In the genomic region with DNA sequence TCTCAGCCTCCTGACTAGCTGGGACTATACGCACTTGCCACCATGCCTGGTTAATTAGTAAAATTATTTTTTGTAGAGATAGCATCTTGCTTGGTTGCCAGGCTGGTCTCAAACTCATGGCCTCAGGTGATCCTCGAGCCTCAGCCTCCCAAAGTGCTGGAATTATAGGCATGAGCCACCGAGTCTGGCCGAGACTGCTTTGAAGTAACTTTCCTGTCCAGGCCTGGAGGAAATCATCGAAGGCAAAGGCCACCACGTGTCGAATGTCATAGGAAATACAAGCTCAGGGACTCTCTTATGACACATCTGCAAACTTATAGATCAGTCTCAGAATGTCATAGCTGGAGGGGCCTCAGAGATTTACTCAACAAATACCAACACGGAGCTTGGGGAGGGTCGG, we compare ENCODE assay signal across 9 cellular contexts. TPM values are rescaled to one million over a fixed set of nuclear protein-coding genes. Genes with fewer than 3 reads are reported as not detected.
DNase-seq lines count a peak whose midpoint lies in the region; ATAC-seq, FAIRE-seq and TF ChIP-seq lines count a peak whose summit lies in the region.
"Had no signal": no experiment of that assay in that cellular context is flagged by ENCODE, and none has a peak within 500 bp of the region (broad histone marks: within the 10 kb centered on the region; RNA-seq: fewer than 3 reads in every experiment).

No MANE protein-coding gene starts in this region.

- H3K9me1 ChIP-seq in endothelial cell of umbilical vein (replicated peaks; ENCODE audit: control insufficient read depth, extremely low read depth, insufficient read depth, low read length) = no peaks in the 10 kb centered on the region

- TF ChIP-seq POLR2A in endothelial cell of umbilical vein (IDR thresholded peaks at IDR 0.05; ENCODE audit: low read depth, low read length) (no peak), vagina (IDR thresholded peaks at IDR 0.05) (no peak)

- H3K27me3 Mint-ChIP-seq in activated naive CD8-positive, alpha-beta T cell treated with anti-CD3 and anti-CD28 coated beads for 36 hours = no peaks in the 10 kb centered on the region
- no peaks in the 10 kb centered on the region for H3K27me3 Mint-ChIP-seq in activated naive CD8-positive, alpha-beta T cell treated with anti-CD3 and anti-CD28 coated beads, Interleukin-2, amount 50 U/mL, for 24 hours

- H2AFZ ChIP-seq in endothelial cell of umbilical vein (ENCODE audit: low read depth, low read length) (no peak overlapping the region), osteoblast (ENCODE audit: low read length) (no peak overlapping the region), hepatocyte (no peak overlapping the region)

- peaks cover 50% of the 10 kb centered on the region for H3K4me1 Mint-ChIP-seq in activated naive CD8-positive, alpha-beta T cell treated with anti-CD3 and anti-CD28 coated beads for 36 hours
- peaks cover 71% of the 10 kb centered on the region for H3K4me1 Mint-ChIP-seq in activated naive CD8-positive, alpha-beta T cell treated with anti-CD3 and anti-CD28 coated beads, Interleukin-2, amount 50 U/mL, for 24 hours

- H3K4me1 ChIP-seq in endothelial cell of umbilical vein (ENCODE audit: control insufficient read depth, extremely low read depth, insufficient read depth, low read length) (peaks cover 44% of the 10 kb centered on the region), osteoblast (ENCODE audit: insufficient read depth, low read length) (peaks cover 12% of the 10 kb centered on the region), vagina (peaks cover 80% of the 10 kb centered on the region), hepatocyte (ENCODE audit: insufficient read depth) (peaks cover 16% of the 10 kb centered on the region)

- no peaks in the 10 kb centered on the region for H3K9me3 ChIP-seq in endothelial cell of umbilical vein (replicated peaks; ENCODE audit: control insufficient read depth, insufficient read depth, low read length)
- H3K9me3 ChIP-seq in osteoblast (ENCODE audit: low read depth, low read length) = no peaks in the 10 kb centered on the region
- H3K9me3 ChIP-seq in vagina = no peaks in the 10 kb centered on the region
- no peaks in the 10 kb centered on the region for H3K9me3 ChIP-seq in hepatocyte (ENCODE audit: low read depth)

- whole genome bisulfite sequencing in hepatocyte (ENCODE audit: low lambda C conversion rate, missing lambda C conversion rate) = 95% methylated on average over 9 of the region's 9 CpGs

- H3K27me3 ChIP-seq in endothelial cell of umbilical vein (ENCODE audit: control insufficient read depth in 2 of 2, insufficient read depth in 2 of 2, low read length in 2 of 2) (no peaks in the 10 kb centered on the region), osteoblast (ENCODE audit: insufficient read depth, low read length) (no peaks in the 10 kb centered on the region), vagina (no peaks in the 10 kb centered on the region), hepatocyte (no peaks in the 10 kb centered on the region)

- H3K27ac Mint-ChIP-seq in activated naive CD8-positive, alpha-beta T cell treated with anti-CD3 and anti-CD28 coated beads for 36 hours = peak overlapping the region; percentile 2
- no peak overlapping the region for H3K27ac Mint-ChIP-seq in activated naive CD8-positive, alpha-beta T cell treated with anti-CD3 and anti-CD28 coated beads, Interleukin-2, amount 50 U/mL, for 24 hours

- no peak for ATAC-seq in activated naive CD8-positive, alpha-beta T cell treated with anti-CD3 and anti-CD28 coated beads, Interleukin-2, amount 50 U/mL, for 24 hours

- TF ChIP-seq CTCF in endothelial cell of umbilical vein (IDR thresholded peaks at IDR 0.05; ENCODE audit: extremely low read depth in 1 of 2, insufficient read depth in 1 of 2, low read depth in 1 of 2, low read length in 2 of 2) (no peak), osteoblast (IDR thresholded peaks at IDR 0.05; ENCODE audit: extremely low read depth, low read depth, low read length) (no peak), vagina (IDR thresholded peaks at IDR 0.05) (no peak), hepatocyte (IDR thresholded peaks at IDR 0.05; ENCODE audit: poor library complexity) (no peak)

- DNase-seq in activated naive CD8-positive, alpha-beta T cell treated with anti-CD3 and anti-CD28 coated beads for 36 hours = no peak
- DNase-seq in activated naive CD8-positive, alpha-beta T cell treated with anti-CD3 and anti-CD28 coated beads, Interleukin-2, amount 50 U/mL, for 24 hours = no peak
- peak; percentile 57 for DNase-seq in endothelial cell of umbilical vein (ENCODE audit: low read depth, low spot score)
- no peak for DNase-seq in osteoblast (ENCODE audit: insufficient read length, low spot score, missing footprints)
- no peak for DNase-seq in vagina (ENCODE audit: extremely low spot score in 2 of 2)
- DNase-seq in hepatocyte (ENCODE audit: low spot score) = no peak
- DNase-seq in stimulated activated CD4-positive, alpha-beta T cell treated with anti-CD3 and anti-CD28 coated beads, Interleukin-1b, Interleukin-23, amount 100 ng/mL, for 48 hours = no peak
- no peak for DNase-seq in NCI-H82 treated with DMSO at 0.1 percent for 48 hours (lab: John Stamatoyannopoulos, UW; ENCODE audit: unreplicated experiment)
- DNase-seq: activated T-cell treated with anti-CD3 and anti-CD28 coated beads for 4 hours had no signal

- H3K4me3 Mint-ChIP-seq in activated naive CD8-positive, alpha-beta T cell treated with anti-CD3 and anti-CD28 coated beads for 36 hours = no peak overlapping the region
- no peak overlapping the region for H3K4me3 Mint-ChIP-seq in activated naive CD8-positive, alpha-beta T cell treated with anti-CD3 and anti-CD28 coated beads, Interleukin-2, amount 50 U/mL, for 24 hours

- dilution Hi-C loops in endothelial cell of umbilical vein (cut with MboI; ENCODE audit: extremely low pct_ligation_motif_present, low sequenced_read_pairs) = no loop called here

- peaks cover 24% of the 10 kb centered on the region for H3K36me3 Mint-ChIP-seq in activated naive CD8-positive, alpha-beta T cell treated with anti-CD3 and anti-CD28 coated beads for 36 hours
- peaks cover 9% of the 10 kb centered on the region for H3K36me3 Mint-ChIP-seq in activated naive CD8-positive, alpha-beta T cell treated with anti-CD3 and anti-CD28 coated beads, Interleukin-2, amount 50 U/mL, for 24 hours (ENCODE audit: low read depth)

- H3K4me2 ChIP-seq in endothelial cell of umbilical vein (ENCODE audit: insufficient read depth, low read length) = no peak overlapping the region
- H3K4me2 ChIP-seq in osteoblast (ENCODE audit: insufficient read depth, low read length) = peak overlapping the region; percentile 84
- no peak overlapping the region for H3K4me2 ChIP-seq in hepatocyte

- H3K27ac ChIP-seq in endothelial cell of umbilical vein (ENCODE audit: insufficient read depth, low read depth, low read length) (peak overlapping the region; percentile 94), osteoblast (ENCODE audit: low read depth, low read length) (peak overlapping the region; percentile 90), vagina (peak overlapping the region; percentile 88), hepatocyte (no peak overlapping the region)

- FAIRE-seq in endothelial cell of umbilical vein (lab: Jason Lieb, UNC) = no peak

- H4K20me1 ChIP-seq in endothelial cell of umbilical vein (replicated peaks; ENCODE audit: control insufficient read depth, extremely low read depth, insufficient read depth, low read length) = no peaks in the 10 kb centered on the region
- H4K20me1 ChIP-seq in osteoblast (ENCODE audit: insufficient read depth, low read length) = peaks cover 5% of the 10 kb centered on the region
- peaks cover 5% of the 10 kb centered on the region for H4K20me1 ChIP-seq in hepatocyte (ENCODE audit: insufficient read depth, poor library complexity, severe bottlenecking)

- BruUV-seq in endothelial cell of umbilical vein (replicated peaks; lab: Mats Ljungman, UMichigan) = TSS peak; percentile 91

- POLR2A ChIA-PET in endothelial cell of umbilical vein (lab: Charles Lee) = interaction anchor here (0.7 to 1.8 kb wide), 7 partner anchors 10 to 93 kb away, joined by 3 to 8 read pairs (median 4); no protein-coding TSS in a partner anchor

- intact Hi-C loops in endothelial cell of umbilical vein (cut with micrococcal nuclease) (loop anchor here (1.0 kb wide), 6 partner anchors 18 to 124 kb away; no protein-coding TSS in a partner anchor), vagina (cut with DNase I) (no loop called here)

- peaks cover 78% of the 10 kb centered on the region for H3K79me2 ChIP-seq in endothelial cell of umbilical vein (ENCODE audit: control insufficient read depth, insufficient read depth, low read length)
- peaks cover 87% of the 10 kb centered on the region for H3K79me2 ChIP-seq in osteoblast (ENCODE audit: insufficient read depth, low read length)
- peaks cover 96% of the 10 kb centered on the region for H3K79me2 ChIP-seq in hepatocyte

- H3K9me2 ChIP-seq in hepatocyte (replicated peaks; ENCODE audit: insufficient read depth) = no peaks in the 10 kb centered on the region

- peak overlapping the region; percentile 84 for H3K9ac ChIP-seq in endothelial cell of umbilical vein (replicated peaks; ENCODE audit: extremely low read depth, insufficient read depth, low read length)

- CTCF ChIA-PET in endothelial cell of umbilical vein (lab: Charles Lee) = interaction anchor here (0.9 to 3.1 kb wide), 14 partner anchors 8 to 123 kb away, joined by 3 to 20 read pairs (median 7); a partner anchor contains a TSS

- H3K36me3 ChIP-seq in endothelial cell of umbilical vein (ENCODE audit: control insufficient read depth in 2 of 2, extremely low read depth in 1 of 2, insufficient read depth in 2 of 2, low read length in 2 of 2) (no peaks in the 10 kb centered on the region), osteoblast (ENCODE audit: insufficient read depth, low read length) (no peaks in the 10 kb centered on the region), vagina (no peaks in the 10 kb centered on the region), hepatocyte (replicated peaks; ENCODE audit: insufficient read depth, low read depth) (no peaks in the 10 kb centered on the region)

- no peaks in the 10 kb centered on the region for H3K9me3 Mint-ChIP-seq in activated naive CD8-positive, alpha-beta T cell treated with anti-CD3 and anti-CD28 coated beads for 36 hours
- H3K9me3 Mint-ChIP-seq in activated naive CD8-positive, alpha-beta T cell treated with anti-CD3 and anti-CD28 coated beads, Interleukin-2, amount 50 U/mL, for 24 hours = no peaks in the 10 kb centered on the region

- H3K4me3 ChIP-seq in endothelial cell of umbilical vein (replicated peaks in 1 of 3; ENCODE audit: insufficient read depth in 1 of 3, low read depth in 1 of 3, low read length in 3 of 3) (no peak overlapping the region), osteoblast (ENCODE audit: insufficient read depth, low read length) (no peak overlapping the region), vagina (no peak overlapping the region), hepatocyte (no peak overlapping the region)

RNA-seq across cellular contexts. Expression of a gene that starts 25.1 kb away (rescaled TPM):
- 10 to 100 TPM; 82.3 to 89.0 TPM for total RNA-seq in activated naive CD8-positive, alpha-beta T cell treated with anti-CD3 and anti-CD28 coated beads for 36 hours
- 124 TPM in 2 replicates for total RNA-seq in endothelial cell of umbilical vein
- 50.0 and 53.3 TPM in 2 replicates for polyA plus RNA-seq in endothelial cell of umbilical vein
- 51.0 and 57.8 TPM in 2 replicates for polyA plus RNA-seq in endothelial cell of umbilical vein (2011; cell fraction: cytosol; rRNA removed)
- 75.3 and 79.7 TPM in 2 replicates for polyA plus RNA-seq in endothelial cell of umbilical vein (2011; cell fraction: nucleus; rRNA removed)
- polyA plus RNA-seq in endothelial cell of umbilical vein (2012) = 72.5 and 82.9 TPM in 2 replicates
- 50.3 and 57.7 TPM in 2 replicates for polyA minus RNA-seq in endothelial cell of umbilical vein
- polyA minus RNA-seq in endothelial cell of umbilical vein (2011; cell fraction: cytosol; rRNA and poly(A)+ RNA removed) = 17.2 TPM
- 35.9 and 37.0 TPM in 2 replicates for polyA minus RNA-seq in endothelial cell of umbilical vein (2011; cell fraction: nucleus; rRNA and poly(A)+ RNA removed)
- total RNA-seq in osteoblast = 34.7 and 42.1 TPM in 2 replicates
- 57.9 TPM for total RNA-seq in vagina
- total RNA-seq in hepatocyte = 26.2 and 27.5 TPM in 2 replicates
- 24.8 and 29.7 TPM in 2 replicates for polyA plus RNA-seq in hepatocyte
